Comparison of ENCODE assay signal across 8 cellular contexts in genomic region chr20:34110025-34111013, GRCh38. TPM values are rescaled to one million over a fixed set of nuclear protein-coding genes. Genes with fewer than 3 reads are reported as not detected.
DNase-seq lines count a peak whose midpoint lies in the region; ATAC-seq and TF ChIP-seq lines count a peak whose summit lies in the region.

No MANE protein-coding gene starts in this region.

- peaks cover 9% of the 10 kb centered on the region for H3K36me3 ChIP-seq in IMR-90 (ENCODE audit: control insufficient read depth, insufficient read depth, low read length)

- CTCF ChIA-PET in AG04449 (lab: Yijun Ruan, JAX) (interaction anchor here (1.1 kb wide), 1 partner anchor 247 kb away, joined by 3 read pairs; no protein-coding TSS in a partner anchor), IMR-90 (lab: Yijun Ruan, JAX) (interaction anchor here (0.6 kb wide), 1 partner anchor 127 kb away, joined by 4 read pairs; no protein-coding TSS in a partner anchor)

- peaks cover under 1 to 50% of the 10 kb centered on the region in 2 experiments; a peak in 3 of 4 replicates for H3K79me1 ChIP-seq in IMR-90 (ENCODE audit: low read depth in 1 of 2, low read length in 2 of 2)

- no peak for DNase-seq in AG04449 (ENCODE audit: low read depth, low spot score)
- DNase-seq in IMR-90, result peak; percentile 10
- peak; percentile 30 to 45 for DNase-seq in T47D (ENCODE audit: low read depth in 1 of 2, low spot score in 1 of 2)
- DNase-seq in mesothelial cell of epicardium (ENCODE audit: low spot score in 2 of 2, unreplicated experiment in 2 of 2), result no peak
- DNase-seq in NCI-H2029 treated with DMSO at 0.1 percent for 48 hours (lab: John Stamatoyannopoulos, UW), result no peak
- DNase-seq in cerebellum (ENCODE audit: low spot score), result no peak

- no peak overlapping the region for H2AFZ ChIP-seq in IMR-90 (replicated peaks; ENCODE audit: low read length, poor library complexity)

- H3K27ac ChIP-seq in IMR-90 (ENCODE audit: insufficient read depth, low read length), result no peak overlapping the region

- no peak overlapping the region for H4K5ac ChIP-seq in IMR-90 (ENCODE audit: low read depth, low read length)

- peaks cover 33% of the 10 kb centered on the region for H3K4me1 Mint-ChIP-seq in mesothelial cell of epicardium

- no peak overlapping the region for H2BK120ac ChIP-seq in IMR-90 (ENCODE audit: low read depth, low read length)

- no peak for TF ChIP-seq CTCF in AG04449 (IDR thresholded peaks at IDR 0.05; ENCODE audit: insufficient read depth, low read length, missing control alignments)
- TF ChIP-seq CTCF in IMR-90 (conservative IDR thresholded peaks at IDR 0.05; ENCODE audit: low read depth, low read length), result no peak
- no peak for TF ChIP-seq CTCF in mesothelial cell of epicardium (IDR thresholded peaks at IDR 0.05; ENCODE audit: unreplicated experiment)

- H3K27me3 Mint-ChIP-seq in mesothelial cell of epicardium (ENCODE audit: low read depth), result no peaks in the 10 kb centered on the region

- no peak overlapping the region for H2BK20ac ChIP-seq in IMR-90 (ENCODE audit: low read depth, low read length)

- H2AK5ac ChIP-seq in IMR-90 (ENCODE audit: low read depth, low read length), result no peak overlapping the region

- no peaks in the 10 kb centered on the region for H3K9me3 Mint-ChIP-seq in mesothelial cell of epicardium

- peak overlapping the region; percentile 90; the same call in 1 of the 2 replicates for H3K9ac ChIP-seq in IMR-90 (ENCODE audit: low read depth, low read length)

- H3K14ac ChIP-seq in IMR-90 (replicated peaks; ENCODE audit: low read depth, low read length), result peak overlapping the region; percentile 94; the same call in 1 of the 2 replicates

- no peak for TF ChIP-seq POLR2A in IMR-90 (IDR thresholded peaks at IDR 0.05; ENCODE audit: low read depth, low read length)

- peak overlapping the region; percentile 97 for H3K4me3 Mint-ChIP-seq in mesothelial cell of epicardium

- H2BK15ac ChIP-seq in IMR-90 (ENCODE audit: low read depth, low read length), result no peak overlapping the region

- ATAC-seq in IMR-90 (ENCODE audit: low read depth) (no peak), HG02623 (IDR thresholded peaks at IDR 0.05; ENCODE audit: unreplicated experiment) (no peak), GM19455 (IDR thresholded peaks at IDR 0.05; ENCODE audit: unreplicated experiment) (no peak)

- H3K4me1 ChIP-seq in IMR-90 (ENCODE audit: control insufficient read depth, insufficient read depth, low read length), result peaks cover 7% of the 10 kb centered on the region

- peak overlapping the region; percentile 57; the same call in 1 of the 2 replicates for H3K23ac ChIP-seq in IMR-90 (ENCODE audit: low read depth, low read length)

- no peaks in the 10 kb centered on the region for H3K27me3 ChIP-seq in IMR-90 (ENCODE audit: control insufficient read depth, insufficient read depth, low read length)

- H3K27ac Mint-ChIP-seq in mesothelial cell of epicardium, result peak overlapping the region; percentile 93

- dilution Hi-C loops in IMR-90 (cut with HindIII; ENCODE audit: low sequenced_read_pairs, unreplicated experiment), result no loop called here

- H3K4ac ChIP-seq in IMR-90 (ENCODE audit: low read depth, low read length), result no peak overlapping the region

- peaks cover 14% of the 10 kb centered on the region for H3K9me1 ChIP-seq in IMR-90 (ENCODE audit: insufficient read depth, low read length)

- intact Hi-C loops in IMR-90 (cut with micrococcal nuclease), result no loop called here

- in situ Hi-C loops in IMR-90 (cut with MboI; ENCODE audit: low sequenced_read_pairs), result no loop called here
- in situ Hi-C loops in T47D (cut with HindIII; ENCODE audit: low pct_unique_long_range_greater_than_20kb, low sequenced_read_pairs), result no loop called here

- TSS peak; percentile 45 for BruUV-seq in IMR-90 (replicated peaks; lab: Mats Ljungman, UMichigan)

- no peak overlapping the region; the same call in 1 of the 2 replicates for H3K56ac ChIP-seq in IMR-90 (ENCODE audit: extremely low read depth, insufficient read depth, low read length)

- H4K8ac ChIP-seq in IMR-90 (ENCODE audit: low read depth in 2 of 2, low read length in 2 of 2), result no peak overlapping the region

- H3K36me3 Mint-ChIP-seq in mesothelial cell of epicardium, result peaks cover 10% of the 10 kb centered on the region

- no peaks in the 10 kb centered on the region for H3K9me3 ChIP-seq in IMR-90 (ENCODE audit: control insufficient read depth, insufficient read depth, low read length)

- no peak for TF ChIP-seq RAD21 in IMR-90 (IDR thresholded peaks at IDR 0.05; ENCODE audit: low read length)

- H2BK5ac ChIP-seq in IMR-90 (ENCODE audit: low read depth, low read length, poor library complexity, severe bottlenecking), result peak overlapping the region; percentile 91

- WGBS in IMR-90 (ENCODE audit: extremely low coverage in 2 of 2, insufficient read length in 1 of 2), 2 experiments, result 82% methylated on average over 3 of the region's 12 CpGs; no CpG with 5 or more reads in 1 of the 2 experiments

- H3K4me3 ChIP-seq in AG04449 (ENCODE audit: low read depth, low read length) (peak overlapping the region; percentile 92), IMR-90 (ENCODE audit: insufficient read depth, low read depth, low read length) (peak overlapping the region; percentile 82)

- POLR2A ChIA-PET in AG04449 (lab: Yijun Ruan, JAX) (interaction anchor here (2.2 kb wide), 1 partner anchor 117 kb away, joined by 14 read pairs; the partner anchor contains the start of gene RALY), IMR-90 (lab: Charles Lee; ENCODE audit: unreplicated experiment) (no interaction called here)

- H2AK9ac ChIP-seq in IMR-90 (replicated peaks; ENCODE audit: low read depth, low read length, poor library complexity), result peak overlapping the region; percentile 35

- no peak overlapping the region for H4K91ac ChIP-seq in IMR-90 (ENCODE audit: insufficient read depth, low read depth, low read length)

- H3K18ac ChIP-seq in IMR-90 (ENCODE audit: low read depth, low read length), result no peak overlapping the region

- H4K20me1 ChIP-seq in IMR-90 (ENCODE audit: insufficient read depth, low read length), result peaks cover 64% of the 10 kb centered on the region

- peak overlapping the region; percentile 87 for H3K4me2 ChIP-seq in IMR-90 (ENCODE audit: low read depth, low read length)

TF ChIP-seq in IMR-90, 13 proteins besides CTCF, POLR2A, EP300 and RAD21:
- no peak for TF ChIP-seq CEBPB (IDR thresholded peaks at IDR 0.05; ENCODE audit: low read depth, low read length)
- no peak for TF ChIP-seq RCOR1 (IDR thresholded peaks at IDR 0.05; ENCODE audit: insufficient replicate concordance, low read length)
- TF ChIP-seq BHLHE40 (IDR thresholded peaks at IDR 0.05; ENCODE audit: low read depth, low read length), result no peak
- TF ChIP-seq ELK1 (IDR thresholded peaks at IDR 0.05; ENCODE audit: borderline replicate concordance, low read depth, low read length), result no peak
- TF ChIP-seq NFE2L2 (IDR thresholded peaks at IDR 0.05; ENCODE audit: low read depth, low read length), result no peak
- no peak for TF ChIP-seq SMC3 (IDR thresholded peaks at IDR 0.05; ENCODE audit: low read depth, low read length)
- no peak for TF ChIP-seq MXI1 (IDR thresholded peaks at IDR 0.05; ENCODE audit: borderline replicate concordance, low read depth, low read length)
- no peak for TF ChIP-seq RFX5 (IDR thresholded peaks at IDR 0.05; ENCODE audit: low read depth, low read length)
- no peak for TF ChIP-seq MAFK (IDR thresholded peaks at IDR 0.05; ENCODE audit: low read depth, low read length)
- no peak for TF ChIP-seq FOS (IDR thresholded peaks at IDR 0.05; ENCODE audit: low read depth, low read length)
- TF ChIP-seq MAZ (IDR thresholded peaks at IDR 0.05; ENCODE audit: borderline replicate concordance, low read depth, low read length), result no peak
- TF ChIP-seq USF2 (IDR thresholded peaks at IDR 0.05; ENCODE audit: low read depth, low read length), result no peak
- TF ChIP-seq CHD1 (IDR thresholded peaks at IDR 0.05; ENCODE audit: low read depth, low read length), result no peak

RNA-seq across cellular contexts. Expression of gene EIF2S2, which starts 1.7 kb away (rescaled TPM):
- total RNA-seq in IMR-90 (2012; rRNA removed), result 66.9 and 84.7 TPM in 2 replicates
- 56.7 and 61.7 TPM in 2 replicates for polyA plus RNA-seq in IMR-90 (2012; rRNA removed)
- 16.0 and 24.6 TPM in 2 replicates for polyA plus RNA-seq in IMR-90 (2012; cell fraction: cytosol; rRNA removed)
- polyA plus RNA-seq in IMR-90 (2012; cell fraction: nucleus; rRNA removed; ENCODE audit: low replicate concordance), result 3.4 and 29.4 TPM in 2 replicates
- 45.5 to 46.7 TPM (median 46.1 TPM) in 3 replicates for total RNA-seq in mesothelial cell of epicardium
- total RNA-seq in cerebellum, result 27.2 TPM

Comparison
In these comparisons a context has a peak if more than half of its experiments do, and no peak if none do; other contexts are left out.
1. DNase-seq: peak in IMR-90 (single experiment) and T47D (2 of 2); none in AG04449 (single experiment), mesothelial cell of epicardium (0 of 2), NCI-H2029 treated with DMSO at 0.1 percent for 48 hours (single experiment) and cerebellum (single experiment).